29 cellular contexts compared by ENCODE assay signal in the genomic region with DNA sequence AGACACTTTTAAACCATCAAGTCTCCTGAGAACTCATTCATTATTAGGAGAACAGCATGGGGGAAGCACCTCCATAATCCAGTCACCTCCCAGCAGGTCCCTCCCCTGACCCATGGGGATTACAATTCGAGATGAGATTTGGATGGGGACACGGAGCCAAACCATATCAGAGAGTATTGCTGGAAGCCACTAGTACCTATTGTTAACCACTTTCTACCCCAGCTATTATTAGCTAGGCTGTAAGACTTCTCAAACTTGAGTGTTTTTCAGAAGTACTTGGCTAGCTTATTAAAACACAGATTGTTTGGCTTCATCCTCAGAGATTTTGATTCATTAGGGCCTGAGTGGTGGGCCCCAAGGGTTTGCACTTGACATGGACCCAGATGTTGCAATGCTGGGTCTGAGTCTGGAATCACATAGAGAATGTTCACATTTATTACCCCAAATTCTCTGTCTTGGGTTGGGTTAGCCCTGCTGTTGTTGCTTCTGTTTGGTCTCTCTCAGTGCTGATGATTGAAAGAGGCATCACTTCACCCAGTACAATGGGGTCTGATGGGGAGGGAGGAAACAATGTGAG.
"Had no signal": no experiment of that assay in that cellular context is flagged by ENCODE, and none has a peak within 500 bp of the region (broad histone marks: within the 10 kb centered on the region; RNA-seq: fewer than 3 reads in every experiment).

No MANE protein-coding gene starts in this region.

- H2AFZ ChIP-seq: neural progenitor cell, parathyroid adenoma had no signal

- H3K4me3 ChIP-seq: lower lobe of right lung, neural progenitor cell, psoas muscle, skin epidermis, stomach, testis, thyroid gland, transverse colon, upper lobe of left lung, vagina had no signal

- H3K9me3 ChIP-seq: lower lobe of right lung, neutrophil, psoas muscle, stomach, testis, thyroid gland, transverse colon, upper lobe of left lung, vagina had no signal

- H3K27ac ChIP-seq: lower lobe of right lung, neural progenitor cell, neutrophil, parathyroid adenoma, psoas muscle, skin epidermis, stomach, testis, thyroid gland, transverse colon, upper lobe of left lung, vagina had no signal

- H3K36me3 ChIP-seq: lower lobe of right lung, neural progenitor cell, neutrophil, stomach, thyroid gland, transverse colon, upper lobe of left lung, vagina had no signal

- H3K9ac ChIP-seq: neural progenitor cell, parathyroid adenoma had no signal

- H3K4me1 ChIP-seq: lower lobe of right lung, neural progenitor cell, parathyroid adenoma, psoas muscle, stomach, testis, thyroid gland, transverse colon, upper lobe of left lung, vagina had no signal

- ATAC-seq: left colon; natural killer cell; psoas muscle; sciatic nerve; stimulated activated naive B cell treated with anti-CD40 and anti-IgM and Interleukin-4, amounts not matched to agents 10 μg/mL and 1 μg/mL and 100 μg/mL, for 72 hours; stimulated activated naive CD8-positive, alpha-beta T cell treated with anti-CD3 and anti-CD28 coated beads, Interleukin-15, Interleukin-2, amounts not matched to agents 100 U/mL and 50 U/mL, for 24 hours had no signal

- DNase-seq: hypothalamus; immature natural killer cell; kidney; left colon; lower lobe of right lung; mammary epithelial cell; mesendoderm; naive B cell; natural killer cell; nephron progenitor cell; occipital lobe; psoas muscle; stimulated activated CD4-positive, alpha-beta T cell treated with anti-CD3 and anti-CD28 coated beads, Interleukin-12 subunit alpha, Interleukin-12 subunit beta, amount 100 ng/mL, for 4 hours; stimulated activated CD4-positive, alpha-beta T cell treated with anti-CD3 and anti-CD28 coated beads, Interleukin-15, amount 100 ng/mL, for 24 hours; stimulated activated CD4-positive, alpha-beta T cell treated with anti-CD3 and anti-CD28 coated beads, Interleukin-2, amount 100 ng/mL, for 24 hours; stimulated activated CD4-positive, alpha-beta T cell treated with anti-CD3 and anti-CD28 coated beads, Interleukin-4, amount 100 ng/mL, for 1 hour; stimulated activated naive B cell treated with anti-CD40 and anti-IgM and Interleukin-4, amounts not matched to agents 10 μg/mL and 1 μg/mL and 100 μg/mL, for 72 hours; stimulated activated naive CD8-positive, alpha-beta T cell treated with anti-CD3 and anti-CD28 coated beads, Interleukin-15, Interleukin-2, amounts not matched to agents 100 U/mL and 50 U/mL, for 24 hours; stomach; testis; thyroid gland; transverse colon; upper lobe of left lung had no signal

- H3K27me3 ChIP-seq: neural progenitor cell, neutrophil, stomach, testis, thyroid gland, transverse colon, upper lobe of left lung, vagina had no signal

- H3K4me2 ChIP-seq: neural progenitor cell had no signal
